23 cellular contexts compared by ENCODE assay signal in genomic region chr18:78867131-78867530, GRCh38.
"Had no signal": no experiment of that assay in that cellular context is flagged by ENCODE, and none has a peak within 500 bp of the region (broad histone marks: within the 10 kb centered on the region; RNA-seq: fewer than 3 reads in every experiment).

No MANE protein-coding gene starts in this region.

- H3K36me3 ChIP-seq: Peyer's patch, SJCRH30 had no signal

- H3K4me3 ChIP-seq: K562, Peyer's patch, SJCRH30 had no signal

- H3K27ac Mint-ChIP-seq: IgD-negative memory B cell had no signal

- H3K9me3 ChIP-seq: Peyer's patch, SJCRH30 had no signal

- H3K4me2 ChIP-seq: KMS-11 had no signal

- H3K27me3 ChIP-seq: Peyer's patch, SJCRH30 had no signal

- H3K36me3 Mint-ChIP-seq: IgD-negative memory B cell had no signal

- H3K9ac ChIP-seq: KMS-11 had no signal

- DNase-seq: Kasumi-1, MM.1S, NCI-H1092 treated with DMSO at 0.1 percent for 48 hours, NCI-H1436, NCI-H187, NCI-H2029, NCI-H2081 treated with DMSO at 0.1 percent for 48 hours, NCI-H2171, NCI-H226, NCI-H446, NCI-H510A, NCI-H524 treated with DMSO at 0.1 percent for 48 hours, NCI-H69, NCI-H774, PC-3, Peyer's patch, SHP77 treated with DMSO at 0.1 percent for 48 hours, SJCRH30 had no signal

- H3K4me3 Mint-ChIP-seq: IgD-negative memory B cell had no signal

- FAIRE-seq: K562 had no signal

- ATAC-seq: K562, PC-3, Right ventricle myocardium inferior, SK-N-SH treated with all-trans-retinoic acid at 6 μM for 48 hours had no signal

- H3K4me1 Mint-ChIP-seq: IgD-negative memory B cell had no signal

- H3K4me1 ChIP-seq: Peyer's patch, SJCRH30 had no signal

- H3K27ac ChIP-seq: KMS-11, Peyer's patch, SJCRH30 had no signal
